Comparison of ENCODE assay signal across 20 cellular contexts in genomic region chr16:49464093-49464492, GRCh38.
A peak's percentile ranks its signal among the peaks of the same experiment; 100 is the strongest.
DNase-seq lines count a peak whose midpoint lies in the region; ATAC-seq, FAIRE-seq and TF ChIP-seq lines count a peak whose summit lies in the region.
"Had no signal": no experiment of that assay in that cellular context is flagged by ENCODE, and none has a peak within 500 bp of the region (broad histone marks: within the 10 kb centered on the region; RNA-seq: fewer than 3 reads in every experiment).

No MANE protein-coding gene starts in this region.

- peaks cover 45% of the 10 kb centered on the region for H3K4me1 ChIP-seq in CD8-positive, alpha-beta memory T cell (ENCODE audit: insufficient read depth, low read length)
- H3K4me1 ChIP-seq: HAP-1, heart left ventricle had no signal

- peak; percentile 5 for ATAC-seq in activated CD8-positive, alpha-beta memory T cell treated with anti-CD3 and anti-CD28 coated beads, Interleukin-2, amount 10 ng/mL, durations not matched to agents 7 days and 5 days
- ATAC-seq in natural killer cell: no peak
- ATAC-seq: esophagus mucosa, Right ventricle myocardium inferior had no signal

- CTCF ChIA-PET in CD8-positive, alpha-beta memory T cell (lab: Charles Lee): no interaction called here
- CTCF ChIA-PET in activated CD8-positive, alpha-beta memory T cell treated with anti-CD3 and anti-CD28 coated beads, Interleukin-2, amount 10 ng/mL, durations not matched to agents 7 days and 5 days (lab: Charles Lee): interaction anchor here (0.6 to 0.9 kb wide), 2 partner anchors 14 to 88 kb away, joined by 3 to 4 read pairs; no protein-coding TSS in a partner anchor

- intact Hi-C loops in natural killer cell (cut with micrococcal nuclease): no loop called here

- peak overlapping the region; percentile 26 for H3K4me3 ChIP-seq in CD8-positive, alpha-beta memory T cell (ENCODE audit: low read length)
- H3K4me3 ChIP-seq: HAP-1, heart left ventricle, ovary had no signal

- peak overlapping the region; percentile 83 to 97 (median 92) for H3K27ac Mint-ChIP-seq in CD8-positive, alpha-beta memory T cell
- H3K27ac Mint-ChIP-seq in activated CD8-positive, alpha-beta memory T cell treated with anti-CD3 and anti-CD28 coated beads, Interleukin-2, amount 10 ng/mL, durations not matched to agents 7 days and 5 days: peak overlapping the region; percentile 69
- H3K27ac Mint-ChIP-seq in natural killer cell: peak overlapping the region; percentile 62 to 85

- peak overlapping the region; percentile 13 for H3K27ac ChIP-seq in CD8-positive, alpha-beta memory T cell (ENCODE audit: low read depth, low read length)
- H3K27ac ChIP-seq: heart left ventricle, ovary had no signal

- H3K27me3 ChIP-seq in CD8-positive, alpha-beta memory T cell (ENCODE audit: insufficient read depth, low read length, poor library complexity, severe bottlenecking): no peaks in the 10 kb centered on the region
- H3K27me3 ChIP-seq: ovary had no signal

- H3K27me3 Mint-ChIP-seq in CD8-positive, alpha-beta memory T cell: no peaks in the 10 kb centered on the region
- peaks cover 7% of the 10 kb centered on the region for H3K27me3 Mint-ChIP-seq in activated CD8-positive, alpha-beta memory T cell treated with anti-CD3 and anti-CD28 coated beads, Interleukin-2, amount 10 ng/mL, durations not matched to agents 7 days and 5 days
- peaks cover 12 to 18% of the 10 kb centered on the region in 2 donors for H3K27me3 Mint-ChIP-seq in natural killer cell (ENCODE audit: low read depth in 2 of 2)

- peak; percentile 14 for DNase-seq in activated CD4-positive, CD25-positive, alpha-beta regulatory T cell treated with anti-CD3 and anti-CD28 coated beads, Interleukin-2, amount 50 U/mL, for 72 hours
- DNase-seq in activated CD4-positive, CD25-positive, alpha-beta regulatory T cell (lab: John Stamatoyannopoulos, UW): no peak
- no peak for DNase-seq in CD8-positive, alpha-beta memory T cell
- DNase-seq in activated CD8-positive, alpha-beta memory T cell treated with anti-CD3 and anti-CD28 coated beads, Interleukin-2, amount 10 ng/mL, durations not matched to agents 7 days and 5 days: no peak
- DNase-seq in natural killer cell (peak; percentile 3), pons (ENCODE audit: low spot score) (no peak), NCI-H128 (lab: John Stamatoyannopoulos, UW; ENCODE audit: unreplicated experiment) (no peak), urothelium cell line (ENCODE audit: low spot score) (no peak)
- DNase-seq: cortex of kidney, kidney, midbrain, MV-4-11 had no signal

- FAIRE-seq in urothelium cell line (lab: Jason Lieb, UNC): no peak
- FAIRE-seq: A204.1, astrocyte, G401.6, kidney had no signal

- H3K4me1 Mint-ChIP-seq in CD8-positive, alpha-beta memory T cell: peaks cover 27 to 32% (median 28%) of the 10 kb centered on the region in 3 donors
- peaks cover 25% of the 10 kb centered on the region for H3K4me1 Mint-ChIP-seq in activated CD8-positive, alpha-beta memory T cell treated with anti-CD3 and anti-CD28 coated beads, Interleukin-2, amount 10 ng/mL, durations not matched to agents 7 days and 5 days
- H3K4me1 Mint-ChIP-seq in natural killer cell: peaks cover 15 to 27% of the 10 kb centered on the region in 2 donors

- no peak for TF ChIP-seq CTCF in natural killer cell (IDR thresholded peaks at IDR 0.05)

- no peaks in the 10 kb centered on the region for H3K36me3 ChIP-seq in CD8-positive, alpha-beta memory T cell (ENCODE audit: insufficient read depth, low read length)
- H3K36me3 ChIP-seq: HAP-1, heart left ventricle, ovary had no signal

- peak overlapping the region; percentile 22 to 75 (median 52) for H3K4me3 Mint-ChIP-seq in CD8-positive, alpha-beta memory T cell
- no peak overlapping the region for H3K4me3 Mint-ChIP-seq in activated CD8-positive, alpha-beta memory T cell treated with anti-CD3 and anti-CD28 coated beads, Interleukin-2, amount 10 ng/mL, durations not matched to agents 7 days and 5 days
- peak overlapping the region; percentile 47 for H3K4me3 Mint-ChIP-seq in natural killer cell

- POLR2A ChIA-PET in CD8-positive, alpha-beta memory T cell (lab: Charles Lee): no interaction called here

- no peaks in the 10 kb centered on the region for H3K36me3 Mint-ChIP-seq in CD8-positive, alpha-beta memory T cell
- H3K36me3 Mint-ChIP-seq in activated CD8-positive, alpha-beta memory T cell treated with anti-CD3 and anti-CD28 coated beads, Interleukin-2, amount 10 ng/mL, durations not matched to agents 7 days and 5 days: no peaks in the 10 kb centered on the region
- H3K36me3 Mint-ChIP-seq in natural killer cell: no peaks in the 10 kb centered on the region

- no peaks in the 10 kb centered on the region for H3K9me3 Mint-ChIP-seq in CD8-positive, alpha-beta memory T cell
- no peaks in the 10 kb centered on the region for H3K9me3 Mint-ChIP-seq in activated CD8-positive, alpha-beta memory T cell treated with anti-CD3 and anti-CD28 coated beads, Interleukin-2, amount 10 ng/mL, durations not matched to agents 7 days and 5 days (ENCODE audit: low read depth)
- H3K9me3 Mint-ChIP-seq in natural killer cell: no peaks in the 10 kb centered on the region

- no peaks in the 10 kb centered on the region for H3K9me3 ChIP-seq in CD8-positive, alpha-beta memory T cell (ENCODE audit: low read length)
- H3K9me3 ChIP-seq: HAP-1, heart left ventricle, ovary had no signal

Comparison
In these comparisons a context has a peak if more than half of its experiments do, and no peak if none do; other contexts are left out.
1. DNase-seq: peak in activated CD4-positive, CD25-positive, alpha-beta regulatory T cell treated with anti-CD3 and anti-CD28 coated beads, Interleukin-2, amount 50 U/mL, for 72 hours (single experiment) and natural killer cell (single experiment); none in activated CD4-positive, CD25-positive, alpha-beta regulatory T cell (0 of 4), CD8-positive, alpha-beta memory T cell (0 of 5), activated CD8-positive, alpha-beta memory T cell treated with anti-CD3 and anti-CD28 coated beads, Interleukin-2, amount 10 ng/mL, durations not matched to agents 7 days and 5 days (single experiment), pons (single experiment), NCI-H128 (single experiment) and urothelium cell line (single experiment).
2. Peak in every context shown above with its lines, with median percentiles within 50 percentile points of each other: H3K27ac Mint-ChIP-seq.